In the genomic region with DNA sequence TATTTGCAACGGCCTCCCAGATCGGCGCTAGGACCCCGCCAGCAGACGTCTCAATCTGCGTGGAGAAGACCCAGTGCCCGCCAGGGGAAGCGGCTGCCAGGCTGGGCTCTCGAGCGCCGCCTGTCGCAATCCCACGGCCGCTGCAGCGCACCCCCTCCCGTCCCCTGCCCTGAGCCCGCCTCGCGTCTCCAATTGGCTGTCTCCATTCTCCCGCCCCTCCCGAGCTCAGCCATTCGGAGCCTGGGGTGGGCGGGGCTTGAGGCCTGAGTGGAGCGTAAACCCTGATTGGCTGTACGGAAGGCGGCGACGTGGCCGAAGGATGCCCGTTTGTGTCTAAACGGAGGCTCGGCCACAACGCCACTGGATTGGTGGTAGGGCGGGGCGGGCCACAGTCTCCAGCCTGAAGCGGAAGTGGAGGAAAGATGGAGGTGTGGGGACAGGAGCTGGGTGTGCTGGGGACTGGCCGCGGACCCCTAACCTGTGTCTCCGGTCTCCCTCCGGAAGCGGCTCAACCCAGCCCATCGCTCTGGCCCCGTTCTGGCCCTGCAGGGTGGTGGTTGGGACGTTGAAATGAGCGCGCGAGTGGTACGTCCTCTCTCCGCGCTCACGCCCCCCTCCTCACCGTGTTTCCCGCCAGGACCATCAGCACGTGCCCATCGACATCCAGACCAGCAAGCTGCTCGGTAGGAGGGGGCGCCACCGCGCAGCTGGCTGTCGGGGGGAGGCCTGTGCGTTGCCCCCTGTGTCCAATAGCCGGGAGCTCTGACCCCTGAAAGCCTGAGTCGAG, we compare ENCODE assay signal across 1 cellular context.
A peak's percentile ranks its signal among the peaks of the same experiment; 100 is the strongest.
TF ChIP-seq lines count a peak whose summit lies in the region.

A gene with protein sequence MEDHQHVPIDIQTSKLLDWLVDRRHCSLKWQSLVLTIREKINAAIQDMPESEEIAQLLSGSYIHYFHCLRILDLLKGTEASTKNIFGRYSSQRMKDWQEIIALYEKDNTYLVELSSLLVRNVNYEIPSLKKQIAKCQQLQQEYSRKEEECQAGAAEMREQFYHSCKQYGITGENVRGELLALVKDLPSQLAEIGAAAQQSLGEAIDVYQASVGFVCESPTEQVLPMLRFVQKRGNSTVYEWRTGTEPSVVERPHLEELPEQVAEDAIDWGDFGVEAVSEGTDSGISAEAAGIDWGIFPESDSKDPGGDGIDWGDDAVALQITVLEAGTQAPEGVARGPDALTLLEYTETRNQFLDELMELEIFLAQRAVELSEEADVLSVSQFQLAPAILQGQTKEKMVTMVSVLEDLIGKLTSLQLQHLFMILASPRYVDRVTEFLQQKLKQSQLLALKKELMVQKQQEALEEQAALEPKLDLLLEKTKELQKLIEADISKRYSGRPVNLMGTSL (plus strand): TSS at position 389 of the 787 bp plus-strand sequence. CDS start 34 bp downstream, at position 423.

TF ChIP-seq in HepG2, 621 proteins besides CTCF, POLR2A, EP300 and RAD21 (continued from another document and continues in another):
- TF ChIP-seq, protein P1, sequence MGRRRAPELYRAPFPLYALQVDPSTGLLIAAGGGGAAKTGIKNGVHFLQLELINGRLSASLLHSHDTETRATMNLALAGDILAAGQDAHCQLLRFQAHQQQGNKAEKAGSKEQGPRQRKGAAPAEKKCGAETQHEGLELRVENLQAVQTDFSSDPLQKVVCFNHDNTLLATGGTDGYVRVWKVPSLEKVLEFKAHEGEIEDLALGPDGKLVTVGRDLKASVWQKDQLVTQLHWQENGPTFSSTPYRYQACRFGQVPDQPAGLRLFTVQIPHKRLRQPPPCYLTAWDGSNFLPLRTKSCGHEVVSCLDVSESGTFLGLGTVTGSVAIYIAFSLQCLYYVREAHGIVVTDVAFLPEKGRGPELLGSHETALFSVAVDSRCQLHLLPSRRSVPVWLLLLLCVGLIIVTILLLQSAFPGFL (CRISPR knock-in tag; IDR thresholded peaks at IDR 0.05) = no peak
- TF ChIP-seq MEIS1 (CRISPR knock-in tag; IDR thresholded peaks at IDR 0.05; ENCODE audit: borderline replicate concordance) = peak; percentile 90
- TF ChIP-seq YEATS2 (CRISPR knock-in tag; IDR thresholded peaks at IDR 0.05; ENCODE audit: borderline replicate concordance) = peak; percentile 88
- TF ChIP-seq, protein P2, sequence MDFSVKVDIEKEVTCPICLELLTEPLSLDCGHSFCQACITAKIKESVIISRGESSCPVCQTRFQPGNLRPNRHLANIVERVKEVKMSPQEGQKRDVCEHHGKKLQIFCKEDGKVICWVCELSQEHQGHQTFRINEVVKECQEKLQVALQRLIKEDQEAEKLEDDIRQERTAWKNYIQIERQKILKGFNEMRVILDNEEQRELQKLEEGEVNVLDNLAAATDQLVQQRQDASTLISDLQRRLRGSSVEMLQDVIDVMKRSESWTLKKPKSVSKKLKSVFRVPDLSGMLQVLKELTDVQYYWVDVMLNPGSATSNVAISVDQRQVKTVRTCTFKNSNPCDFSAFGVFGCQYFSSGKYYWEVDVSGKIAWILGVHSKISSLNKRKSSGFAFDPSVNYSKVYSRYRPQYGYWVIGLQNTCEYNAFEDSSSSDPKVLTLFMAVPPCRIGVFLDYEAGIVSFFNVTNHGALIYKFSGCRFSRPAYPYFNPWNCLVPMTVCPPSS (IDR thresholded peaks at IDR 0.05) = no peak
- TF ChIP-seq ZNF589 (CRISPR knock-in tag; conservative IDR thresholded peaks at IDR 0.05) = peak; percentile 87
- TF ChIP-seq, protein P3, sequence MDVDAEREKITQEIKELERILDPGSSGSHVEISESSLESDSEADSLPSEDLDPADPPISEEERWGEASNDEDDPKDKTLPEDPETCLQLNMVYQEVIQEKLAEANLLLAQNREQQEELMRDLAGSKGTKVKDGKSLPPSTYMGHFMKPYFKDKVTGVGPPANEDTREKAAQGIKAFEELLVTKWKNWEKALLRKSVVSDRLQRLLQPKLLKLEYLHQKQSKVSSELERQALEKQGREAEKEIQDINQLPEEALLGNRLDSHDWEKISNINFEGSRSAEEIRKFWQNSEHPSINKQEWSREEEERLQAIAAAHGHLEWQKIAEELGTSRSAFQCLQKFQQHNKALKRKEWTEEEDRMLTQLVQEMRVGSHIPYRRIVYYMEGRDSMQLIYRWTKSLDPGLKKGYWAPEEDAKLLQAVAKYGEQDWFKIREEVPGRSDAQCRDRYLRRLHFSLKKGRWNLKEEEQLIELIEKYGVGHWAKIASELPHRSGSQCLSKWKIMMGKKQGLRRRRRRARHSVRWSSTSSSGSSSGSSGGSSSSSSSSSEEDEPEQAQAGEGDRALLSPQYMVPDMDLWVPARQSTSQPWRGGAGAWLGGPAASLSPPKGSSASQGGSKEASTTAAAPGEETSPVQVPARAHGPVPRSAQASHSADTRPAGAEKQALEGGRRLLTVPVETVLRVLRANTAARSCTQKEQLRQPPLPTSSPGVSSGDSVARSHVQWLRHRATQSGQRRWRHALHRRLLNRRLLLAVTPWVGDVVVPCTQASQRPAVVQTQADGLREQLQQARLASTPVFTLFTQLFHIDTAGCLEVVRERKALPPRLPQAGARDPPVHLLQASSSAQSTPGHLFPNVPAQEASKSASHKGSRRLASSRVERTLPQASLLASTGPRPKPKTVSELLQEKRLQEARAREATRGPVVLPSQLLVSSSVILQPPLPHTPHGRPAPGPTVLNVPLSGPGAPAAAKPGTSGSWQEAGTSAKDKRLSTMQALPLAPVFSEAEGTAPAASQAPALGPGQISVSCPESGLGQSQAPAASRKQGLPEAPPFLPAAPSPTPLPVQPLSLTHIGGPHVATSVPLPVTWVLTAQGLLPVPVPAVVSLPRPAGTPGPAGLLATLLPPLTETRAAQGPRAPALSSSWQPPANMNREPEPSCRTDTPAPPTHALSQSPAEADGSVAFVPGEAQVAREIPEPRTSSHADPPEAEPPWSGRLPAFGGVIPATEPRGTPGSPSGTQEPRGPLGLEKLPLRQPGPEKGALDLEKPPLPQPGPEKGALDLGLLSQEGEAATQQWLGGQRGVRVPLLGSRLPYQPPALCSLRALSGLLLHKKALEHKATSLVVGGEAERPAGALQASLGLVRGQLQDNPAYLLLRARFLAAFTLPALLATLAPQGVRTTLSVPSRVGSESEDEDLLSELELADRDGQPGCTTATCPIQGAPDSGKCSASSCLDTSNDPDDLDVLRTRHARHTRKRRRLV (CRISPR knock-in tag; IDR thresholded peaks at IDR 0.05) = peak; percentile 96
- TF ChIP-seq PAX8 (CRISPR knock-in tag; IDR thresholded peaks at IDR 0.05; ENCODE audit: borderline replicate concordance) = peak; percentile 91; the same call in 1 of the 2 replicates
- peak; percentile 97 for TF ChIP-seq ZNF547 (CRISPR knock-in tag; IDR thresholded peaks at IDR 0.05)
- TF ChIP-seq ZNF331 (CRISPR knock-in tag; IDR thresholded peaks at IDR 0.05) = peak; percentile 79
- TF ChIP-seq ZNF17 (CRISPR knock-in tag; IDR thresholded peaks at IDR 0.05) = 0 out of 2 replicates have a peak, but pooled peaks have one; percentile 67
- TF ChIP-seq ZNF773 (CRISPR knock-in tag; IDR thresholded peaks at IDR 0.05; ENCODE audit: borderline replicate concordance) = peak; percentile 77; the same call in 1 of the 2 replicates
- peak; percentile 99 for TF ChIP-seq ZNF446 (CRISPR knock-in tag; IDR thresholded peaks at IDR 0.05)
- peak; percentile 64; the same call in 1 of the 2 replicates for TF ChIP-seq RELA (CRISPR knock-in tag; IDR thresholded peaks at IDR 0.05)
- TF ChIP-seq SSRP1 (CRISPR knock-in tag; IDR thresholded peaks at IDR 0.05) = no peak; the same call in 1 of the 2 replicates
- peak; percentile 81 for TF ChIP-seq KMT2B (CRISPR knock-in tag; IDR thresholded peaks at IDR 0.05)
- peak; percentile 27 for TF ChIP-seq U2AF1 (optimal IDR thresholded peaks at IDR 0.05; ENCODE audit: low read depth, low read length)
- TF ChIP-seq, protein P4, sequence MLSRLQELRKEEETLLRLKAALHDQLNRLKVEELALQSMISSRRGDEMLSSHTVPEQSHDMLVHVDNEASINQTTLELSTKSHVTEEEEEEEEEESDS (CRISPR knock-in tag; IDR thresholded peaks at IDR 0.05; ENCODE audit: borderline replicate concordance) = peak; percentile 89
- TF ChIP-seq, protein P5, sequence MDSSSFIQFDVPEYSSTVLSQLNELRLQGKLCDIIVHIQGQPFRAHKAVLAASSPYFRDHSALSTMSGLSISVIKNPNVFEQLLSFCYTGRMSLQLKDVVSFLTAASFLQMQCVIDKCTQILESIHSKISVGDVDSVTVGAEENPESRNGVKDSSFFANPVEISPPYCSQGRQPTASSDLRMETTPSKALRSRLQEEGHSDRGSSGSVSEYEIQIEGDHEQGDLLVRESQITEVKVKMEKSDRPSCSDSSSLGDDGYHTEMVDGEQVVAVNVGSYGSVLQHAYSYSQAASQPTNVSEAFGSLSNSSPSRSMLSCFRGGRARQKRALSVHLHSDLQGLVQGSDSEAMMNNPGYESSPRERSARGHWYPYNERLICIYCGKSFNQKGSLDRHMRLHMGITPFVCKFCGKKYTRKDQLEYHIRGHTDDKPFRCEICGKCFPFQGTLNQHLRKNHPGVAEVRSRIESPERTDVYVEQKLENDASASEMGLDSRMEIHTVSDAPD (CRISPR knock-in tag; IDR thresholded peaks at IDR 0.05) = peak; percentile 93
- TF ChIP-seq ATAD3A (CRISPR knock-in tag; IDR thresholded peaks at IDR 0.05) = peak; percentile 97
- TF ChIP-seq, protein P6, sequence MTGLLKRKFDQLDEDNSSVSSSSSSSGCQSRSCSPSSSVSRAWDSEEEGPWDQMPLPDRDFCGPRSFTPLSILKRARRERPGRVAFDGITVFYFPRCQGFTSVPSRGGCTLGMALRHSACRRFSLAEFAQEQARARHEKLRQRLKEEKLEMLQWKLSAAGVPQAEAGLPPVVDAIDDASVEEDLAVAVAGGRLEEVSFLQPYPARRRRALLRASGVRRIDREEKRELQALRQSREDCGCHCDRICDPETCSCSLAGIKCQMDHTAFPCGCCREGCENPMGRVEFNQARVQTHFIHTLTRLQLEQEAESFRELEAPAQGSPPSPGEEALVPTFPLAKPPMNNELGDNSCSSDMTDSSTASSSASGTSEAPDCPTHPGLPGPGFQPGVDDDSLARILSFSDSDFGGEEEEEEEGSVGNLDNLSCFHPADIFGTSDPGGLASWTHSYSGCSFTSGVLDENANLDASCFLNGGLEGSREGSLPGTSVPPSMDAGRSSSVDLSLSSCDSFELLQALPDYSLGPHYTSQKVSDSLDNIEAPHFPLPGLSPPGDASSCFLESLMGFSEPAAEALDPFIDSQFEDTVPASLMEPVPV (CRISPR knock-in tag; IDR thresholded peaks at IDR 0.05) = peak; percentile 98
- peak; percentile 96 for TF ChIP-seq ZNF605 (CRISPR knock-in tag; IDR thresholded peaks at IDR 0.05)
- TF ChIP-seq CCDC6 (CRISPR knock-in tag; IDR thresholded peaks at IDR 0.05) = peak; percentile 91; the same call in 1 of the 2 replicates
- TF ChIP-seq YEATS4 (CRISPR knock-in tag; IDR thresholded peaks at IDR 0.05; ENCODE audit: borderline replicate concordance) = peak; percentile 67; the same call in 1 of the 2 replicates
- peak; percentile 94; the same call in 1 of the 2 replicates for TF ChIP-seq NCOA1 (CRISPR knock-in tag; IDR thresholded peaks at IDR 0.05)
- TF ChIP-seq TAF15 (IDR thresholded peaks at IDR 0.05; ENCODE audit: low read depth, low read length, poor library complexity, severe bottlenecking) = peak; percentile 44
- TF ChIP-seq, protein P7, sequence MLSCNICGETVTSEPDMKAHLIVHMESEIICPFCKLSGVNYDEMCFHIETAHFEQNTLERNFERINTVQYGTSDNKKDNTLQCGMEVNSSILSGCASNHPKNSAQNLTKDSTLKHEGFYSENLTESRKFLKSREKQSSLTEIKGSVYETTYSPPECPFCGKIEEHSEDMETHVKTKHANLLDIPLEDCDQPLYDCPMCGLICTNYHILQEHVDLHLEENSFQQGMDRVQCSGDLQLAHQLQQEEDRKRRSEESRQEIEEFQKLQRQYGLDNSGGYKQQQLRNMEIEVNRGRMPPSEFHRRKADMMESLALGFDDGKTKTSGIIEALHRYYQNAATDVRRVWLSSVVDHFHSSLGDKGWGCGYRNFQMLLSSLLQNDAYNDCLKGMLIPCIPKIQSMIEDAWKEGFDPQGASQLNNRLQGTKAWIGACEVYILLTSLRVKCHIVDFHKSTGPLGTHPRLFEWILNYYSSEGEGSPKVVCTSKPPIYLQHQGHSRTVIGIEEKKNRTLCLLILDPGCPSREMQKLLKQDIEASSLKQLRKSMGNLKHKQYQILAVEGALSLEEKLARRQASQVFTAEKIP (CRISPR knock-in tag; IDR thresholded peaks at IDR 0.05; ENCODE audit: borderline replicate concordance) = no peak
- TF ChIP-seq SNAI1 (CRISPR knock-in tag; IDR thresholded peaks at IDR 0.05; ENCODE audit: borderline replicate concordance) = no peak; the same call in 1 of the 2 replicates
- TF ChIP-seq ZNF556 (CRISPR knock-in tag; IDR thresholded peaks at IDR 0.05; ENCODE audit: borderline replicate concordance) = peak; percentile 94; the same call in 1 of the 2 replicates
- TF ChIP-seq SAP130 (CRISPR knock-in tag; IDR thresholded peaks at IDR 0.05; ENCODE audit: low read depth) = peak; percentile 99
- TF ChIP-seq ZMYM2 (CRISPR knock-in tag; IDR thresholded peaks at IDR 0.05) = peak; percentile 75; the same call in 1 of the 2 replicates
- TF ChIP-seq, protein P8, sequence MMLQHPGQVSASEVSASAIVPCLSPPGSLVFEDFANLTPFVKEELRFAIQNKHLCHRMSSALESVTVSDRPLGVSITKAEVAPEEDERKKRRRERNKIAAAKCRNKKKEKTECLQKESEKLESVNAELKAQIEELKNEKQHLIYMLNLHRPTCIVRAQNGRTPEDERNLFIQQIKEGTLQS (CRISPR knock-in tag; IDR thresholded peaks at IDR 0.05) = no peak; the same call in 1 of the 2 replicates
- TF ChIP-seq ZNF225 (CRISPR knock-in tag; IDR thresholded peaks at IDR 0.05) = peak; percentile 94
- peak; percentile 71; the same call in 1 of the 2 replicates for TF ChIP-seq ZFP90 (CRISPR knock-in tag; IDR thresholded peaks at IDR 0.05; ENCODE audit: borderline replicate concordance)
- TF ChIP-seq PITX1 (CRISPR knock-in tag; IDR thresholded peaks at IDR 0.05) = peak; percentile 79
- TF ChIP-seq ZNF572 (CRISPR knock-in tag; IDR thresholded peaks at IDR 0.05) = peak; percentile 59; the same call in 1 of the 2 replicates
- no peak for TF ChIP-seq ZNF7 (CRISPR knock-in tag; IDR thresholded peaks at IDR 0.05)
- peak; percentile 37; the same call in 1 of the 2 replicates for TF ChIP-seq ZSCAN22 (CRISPR knock-in tag; IDR thresholded peaks at IDR 0.05)
